ENCODE assay signal across 1 cellular context in the genomic region with DNA sequence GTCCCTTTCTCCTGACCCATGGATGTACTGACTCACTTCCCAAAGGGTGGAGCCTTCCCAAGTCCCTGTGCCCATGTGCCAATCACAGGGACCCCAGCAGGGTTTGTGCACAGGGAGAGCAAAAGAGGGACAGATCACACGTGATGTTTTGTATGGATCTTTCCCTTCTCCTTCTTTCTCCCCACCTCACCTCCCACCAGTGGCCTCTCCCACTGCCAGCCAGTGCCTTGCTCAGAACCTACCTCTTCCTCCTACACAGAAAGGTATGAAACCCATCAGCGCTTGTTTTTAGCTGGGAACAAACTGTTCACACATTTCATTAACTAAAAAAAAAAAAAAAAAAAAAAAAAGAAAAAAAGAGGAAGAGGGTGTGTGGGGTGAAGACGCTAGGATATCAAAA.
TF ChIP-seq lines count a peak whose summit lies in the region.

No MANE protein-coding gene starts in this region.

TF ChIP-seq in GM12878, 131 proteins besides CTCF, POLR2A, EP300 and RAD21 (continued from another document):
- TF ChIP-seq, protein P1, sequence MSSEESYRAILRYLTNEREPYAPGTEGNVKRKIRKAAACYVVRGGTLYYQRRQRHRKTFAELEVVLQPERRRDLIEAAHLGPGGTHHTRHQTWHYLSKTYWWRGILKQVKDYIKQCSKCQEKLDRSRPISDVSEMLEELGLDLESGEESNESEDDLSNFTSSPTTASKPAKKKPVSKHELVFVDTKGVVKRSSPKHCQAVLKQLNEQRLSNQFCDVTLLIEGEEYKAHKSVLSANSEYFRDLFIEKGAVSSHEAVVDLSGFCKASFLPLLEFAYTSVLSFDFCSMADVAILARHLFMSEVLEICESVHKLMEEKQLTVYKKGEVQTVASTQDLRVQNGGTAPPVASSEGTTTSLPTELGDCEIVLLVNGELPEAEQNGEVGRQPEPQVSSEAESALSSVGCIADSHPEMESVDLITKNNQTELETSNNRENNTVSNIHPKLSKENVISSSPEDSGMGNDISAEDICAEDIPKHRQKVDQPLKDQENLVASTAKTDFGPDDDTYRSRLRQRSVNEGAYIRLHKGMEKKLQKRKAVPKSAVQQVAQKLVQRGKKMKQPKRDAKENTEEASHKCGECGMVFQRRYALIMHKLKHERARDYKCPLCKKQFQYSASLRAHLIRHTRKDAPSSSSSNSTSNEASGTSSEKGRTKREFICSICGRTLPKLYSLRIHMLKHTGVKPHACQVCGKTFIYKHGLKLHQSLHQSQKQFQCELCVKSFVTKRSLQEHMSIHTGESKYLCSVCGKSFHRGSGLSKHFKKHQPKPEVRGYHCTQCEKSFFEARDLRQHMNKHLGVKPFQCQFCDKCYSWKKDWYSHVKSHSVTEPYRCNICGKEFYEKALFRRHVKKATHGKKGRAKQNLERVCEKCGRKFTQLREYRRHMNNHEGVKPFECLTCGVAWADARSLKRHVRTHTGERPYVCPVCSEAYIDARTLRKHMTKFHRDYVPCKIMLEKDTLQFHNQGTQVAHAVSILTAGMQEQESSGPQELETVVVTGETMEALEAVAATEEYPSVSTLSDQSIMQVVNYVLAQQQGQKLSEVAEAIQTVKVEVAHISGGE (CRISPR knock-in tag; IDR thresholded peaks at IDR 0.05): no peak
- TF ChIP-seq ZSCAN29 (IDR thresholded peaks at IDR 0.05) (no peak), SMC3 (IDR thresholded peaks at IDR 0.05; ENCODE audit: borderline replicate concordance, low read length) (no peak)
